Comparison of ENCODE assay signal across 11 cellular contexts in genomic region chr12:104573-105081, GRCh38. TPM values are rescaled to one million over a fixed set of nuclear protein-coding genes. Genes with fewer than 3 reads are reported as not detected.
DNase-seq lines count a peak whose midpoint lies in the region; FAIRE-seq lines count a peak whose summit lies in the region.
"Had no signal": no experiment of that assay in that cellular context is flagged by ENCODE, and none has a peak within 500 bp of the region (broad histone marks: within the 10 kb centered on the region; RNA-seq: fewer than 3 reads in every experiment).

No MANE protein-coding gene starts in this region.

- peaks cover 19% of the 10 kb centered on the region for H3K4me1 ChIP-seq in adipocyte (ENCODE audit: control insufficient read depth, insufficient read depth, low read length)
- H3K4me1 ChIP-seq: uterus had no signal

- no peak overlapping the region for H3K4me3 ChIP-seq in adipocyte (ENCODE audit: low read length)
- H3K4me3 ChIP-seq: uterus had no signal

- H3K9me3 Mint-ChIP-seq in activated naive CD4-positive, alpha-beta T cell treated with anti-CD3 and anti-CD28 coated beads, Interleukin-2, amount 10 ng/mL, durations not matched to agents 7 days and 5 days, result peaks cover 9% of the 10 kb centered on the region
- no peaks in the 10 kb centered on the region for H3K9me3 Mint-ChIP-seq in activated CD4-positive, alpha-beta T cell treated with anti-CD3 and anti-CD28 coated beads, Interleukin-2, amount 10 ng/mL, durations not matched to agents 24 days and 14 days

- CTCF ChIA-PET in activated naive CD4-positive, alpha-beta T cell treated with anti-CD3 and anti-CD28 coated beads, Interleukin-2, amount 10 ng/mL, durations not matched to agents 7 days and 5 days (lab: Charles Lee), result no interaction called here

- no peaks in the 10 kb centered on the region for H3K36me3 Mint-ChIP-seq in activated naive CD4-positive, alpha-beta T cell treated with anti-CD3 and anti-CD28 coated beads, Interleukin-2, amount 10 ng/mL, durations not matched to agents 7 days and 5 days
- H3K36me3 Mint-ChIP-seq in activated CD4-positive, alpha-beta T cell treated with anti-CD3 and anti-CD28 coated beads, Interleukin-2, amount 10 ng/mL, durations not matched to agents 24 days and 14 days (ENCODE audit: low read depth), result no peaks in the 10 kb centered on the region

- H3K4me1 Mint-ChIP-seq in activated naive CD4-positive, alpha-beta T cell treated with anti-CD3 and anti-CD28 coated beads, Interleukin-2, amount 10 ng/mL, durations not matched to agents 7 days and 5 days, result peaks cover 10% of the 10 kb centered on the region
- H3K4me1 Mint-ChIP-seq in activated CD4-positive, alpha-beta T cell treated with anti-CD3 and anti-CD28 coated beads, Interleukin-2, amount 10 ng/mL, durations not matched to agents 24 days and 14 days, result peaks cover 4% of the 10 kb centered on the region

- DNase-seq in activated naive CD4-positive, alpha-beta T cell treated with anti-CD3 and anti-CD28 coated beads, Interleukin-2, amount 10 ng/mL, durations not matched to agents 7 days and 5 days, result peak; percentile 28
- no peak for DNase-seq in activated naive CD4-positive, alpha-beta T cell treated with Interleukin-2 at 50 U/mL for 16 hours
- DNase-seq in NCI-H2171 (lab: John Stamatoyannopoulos, UW), result peak; percentile 99
- peak; percentile 17 for DNase-seq in adipocyte (ENCODE audit: low read depth)
- peak; percentile 6 for DNase-seq in stimulated activated CD8-positive, alpha-beta memory T cell treated with anti-CD3 and anti-CD28 coated beads, Interleukin-4, amount 100 ng/mL, for 24 hours (ENCODE audit: low read depth)
- DNase-seq in HT-29 (ENCODE audit: low spot score), result no peak
- no peak for DNase-seq in activated CD4-positive, alpha-beta T cell treated with anti-CD3 and anti-CD28 coated beads, Interleukin-2, amount 10 ng/mL, durations not matched to agents 24 days and 14 days
- DNase-seq in HTR-8/SVneo (ENCODE audit: insufficient read length, low spot score), result no peak
- DNase-seq: stimulated activated CD4-positive, alpha-beta T cell treated with anti-CD3 and anti-CD28 coated beads, Interleukin-4, amount 100 ng/mL, for 24 hours; uterus had no signal

- H3K4me3 Mint-ChIP-seq in activated naive CD4-positive, alpha-beta T cell treated with anti-CD3 and anti-CD28 coated beads, Interleukin-2, amount 10 ng/mL, durations not matched to agents 7 days and 5 days, result no peak overlapping the region
- H3K4me3 Mint-ChIP-seq in activated CD4-positive, alpha-beta T cell treated with anti-CD3 and anti-CD28 coated beads, Interleukin-2, amount 10 ng/mL, durations not matched to agents 24 days and 14 days, result no peak overlapping the region

- H3K27ac Mint-ChIP-seq in activated naive CD4-positive, alpha-beta T cell treated with anti-CD3 and anti-CD28 coated beads, Interleukin-2, amount 10 ng/mL, durations not matched to agents 7 days and 5 days, result no peak overlapping the region
- H3K27ac Mint-ChIP-seq in activated CD4-positive, alpha-beta T cell treated with anti-CD3 and anti-CD28 coated beads, Interleukin-2, amount 10 ng/mL, durations not matched to agents 24 days and 14 days, result no peak overlapping the region

- intact Hi-C loops in activated CD4-positive, alpha-beta T cell treated with anti-CD3 and anti-CD28 coated beads, Interleukin-2, amount 10 ng/mL, durations not matched to agents 24 days and 14 days (cut with micrococcal nuclease), result no loop called here

- H3K36me3 ChIP-seq in adipocyte (ENCODE audit: control insufficient read depth, insufficient read depth, low read length, severe bottlenecking), result no peaks in the 10 kb centered on the region
- H3K36me3 ChIP-seq: uterus had no signal

- peaks cover 38% of the 10 kb centered on the region for H3K27me3 ChIP-seq in adipocyte (replicated peaks; ENCODE audit: control insufficient read depth, insufficient read depth, low read length)
- H3K27me3 ChIP-seq: uterus had no signal

- no peak for FAIRE-seq in HTR-8/SVneo (lab: Jason Lieb, UNC)

- no peak overlapping the region for H3K9ac ChIP-seq in adipocyte (ENCODE audit: low read length)
- H3K9ac ChIP-seq: KMS-11 had no signal

- H3K9me3 ChIP-seq in adipocyte (ENCODE audit: control insufficient read depth, low read length), result peaks cover 4% of the 10 kb centered on the region
- H3K9me3 ChIP-seq: uterus had no signal

- peaks cover 15% of the 10 kb centered on the region for H3K27me3 Mint-ChIP-seq in activated naive CD4-positive, alpha-beta T cell treated with anti-CD3 and anti-CD28 coated beads, Interleukin-2, amount 10 ng/mL, durations not matched to agents 7 days and 5 days
- peaks cover 7% of the 10 kb centered on the region for H3K27me3 Mint-ChIP-seq in activated CD4-positive, alpha-beta T cell treated with anti-CD3 and anti-CD28 coated beads, Interleukin-2, amount 10 ng/mL, durations not matched to agents 24 days and 14 days

RNA-seq across cellular contexts. Expression of gene IQSEC3, which starts 38.1 kb away (rescaled TPM):
- not detected in 2 replicates for total RNA-seq in HT-29 (2014; rRNA removed; shearing (Covaris generic))
- 0.05 and 0.21 TPM in 2 replicates for total RNA-seq in activated CD4-positive, alpha-beta T cell treated with anti-CD3 and anti-CD28 coated beads, Interleukin-2, amount 10 ng/mL, durations not matched to agents 24 days and 14 days

Comparison
In these comparisons a context has a peak if more than half of its experiments do, and no peak if none do; other contexts are left out.
1. DNase-seq: peak in activated naive CD4-positive, alpha-beta T cell treated with anti-CD3 and anti-CD28 coated beads, Interleukin-2, amount 10 ng/mL, durations not matched to agents 7 days and 5 days (single experiment), NCI-H2171 (single experiment), adipocyte (single experiment) and stimulated activated CD8-positive, alpha-beta memory T cell treated with anti-CD3 and anti-CD28 coated beads, Interleukin-4, amount 100 ng/mL, for 24 hours (single experiment); none in activated naive CD4-positive, alpha-beta T cell treated with Interleukin-2 at 50 U/mL for 16 hours (single experiment), HT-29 (single experiment), activated CD4-positive, alpha-beta T cell treated with anti-CD3 and anti-CD28 coated beads, Interleukin-2, amount 10 ng/mL, durations not matched to agents 24 days and 14 days (single experiment) and HTR-8/SVneo (single experiment).